ENCODE assay signal across 8 cellular contexts in genomic region chr11:6418958-6419611, GRCh38. TPM values are rescaled to one million over a fixed set of nuclear protein-coding genes. Genes with fewer than 3 reads are reported as not detected.
DNase-seq lines count a peak whose midpoint lies in the region; ATAC-seq, FAIRE-seq and TF ChIP-seq lines count a peak whose summit lies in the region.

Gene APBB1 (minus strand): TSS chr11:6419094. CDS start chr11:6411347, 7,747 bp downstream.

- peak within 1 kb of the TSS; percentile 86 for H3K9ac ChIP-seq in astrocyte (ENCODE audit: low read length)

- ATAC-seq in GM18909 (IDR thresholded peaks at IDR 0.05; ENCODE audit: poor library complexity, unreplicated experiment): peak; percentile 44

- H3K4me1 ChIP-seq in ACC112 (ENCODE audit: control insufficient read depth, insufficient read depth, low read length, unreplicated experiment): peaks cover 11% of the 10 kb centered on the region
- peaks cover 7% of the 10 kb centered on the region for H3K4me1 ChIP-seq in astrocyte (ENCODE audit: insufficient read depth, low read length)
- H3K4me1 ChIP-seq in vagina: peaks cover 43% of the 10 kb centered on the region

- H3K4me1 Mint-ChIP-seq in astrocyte (ENCODE audit: low read depth, unreplicated experiment): peaks cover 2% of the 10 kb centered on the region

- H3K36me3 Mint-ChIP-seq in astrocyte (ENCODE audit: low read depth, unreplicated experiment): no peaks in the 10 kb centered on the region

- peak within 1 kb of the TSS; percentile 84 for H3K4me3 Mint-ChIP-seq in astrocyte (ENCODE audit: unreplicated experiment)

- H3K27me3 ChIP-seq in ACC112 (ENCODE audit: insufficient read depth, low read length) (peaks cover 21% of the 10 kb centered on the region), astrocyte (ENCODE audit: insufficient read depth, low read length) (peaks cover 5% of the 10 kb centered on the region), vagina (no peaks in the 10 kb centered on the region)

- peaks cover 34% of the 10 kb centered on the region for H4K20me1 ChIP-seq in astrocyte (ENCODE audit: insufficient read depth, low read length)

- H3K4me2 ChIP-seq in astrocyte (ENCODE audit: low read length): peak within 1 kb of the TSS; percentile 95

- peak; percentile 69 for DNase-seq in HuH-7.5 (ENCODE audit: low spot score)
- peak; percentile 54 to 87 (median 62) for DNase-seq in T-helper 2 cell
- DNase-seq in astrocyte (ENCODE audit: low read depth): peak; percentile 28
- DNase-seq in hepatic stellate cell (ENCODE audit: low spot score): peak; percentile 80
- peak; percentile 83 for DNase-seq in putamen (ENCODE audit: low spot score)
- DNase-seq in vagina (ENCODE audit: extremely low spot score in 2 of 2): no peak

- H3K27ac ChIP-seq in ACC112 (ENCODE audit: low read depth, low read length) (no peak within 1 kb of the TSS), astrocyte (ENCODE audit: low read depth, low read length) (peak within 1 kb of the TSS; percentile 24), vagina (peak within 1 kb of the TSS; percentile 88)

- peak within 1 kb of the TSS; percentile 93 for H3K4me3 ChIP-seq in ACC112 (ENCODE audit: low read depth, low read length)
- peak within 1 kb of the TSS; percentile 78 for H3K4me3 ChIP-seq in astrocyte (ENCODE audit: insufficient read depth, low read depth, low read length)
- H3K4me3 ChIP-seq in vagina: peak within 1 kb of the TSS; percentile 96 to 99

- no peaks in the 10 kb centered on the region for H3K9me3 Mint-ChIP-seq in astrocyte (ENCODE audit: unreplicated experiment)

- H3K27me3 Mint-ChIP-seq in astrocyte (ENCODE audit: low read depth, unreplicated experiment): peaks cover 8% of the 10 kb centered on the region

- H2AFZ ChIP-seq in ACC112 (ENCODE audit: low read length, unreplicated experiment): peak within 1 kb of the TSS; percentile 95
- H2AFZ ChIP-seq in astrocyte (ENCODE audit: low read depth, low read length): peak within 1 kb of the TSS; percentile 90

- H3K27ac Mint-ChIP-seq in astrocyte (ENCODE audit: unreplicated experiment): peak within 1 kb of the TSS; percentile 11

- peak in 1 of 2 donors; percentile 14 for TF ChIP-seq POLR2A in vagina (IDR thresholded peaks at IDR 0.05)

- H3K79me2 ChIP-seq in ACC112 (ENCODE audit: control insufficient read depth, insufficient read depth, low read length, unreplicated experiment): peaks cover 3% of the 10 kb centered on the region
- H3K79me2 ChIP-seq in astrocyte (ENCODE audit: insufficient read depth, low read length): peaks cover 24% of the 10 kb centered on the region

- H3K9me3 ChIP-seq in astrocyte (ENCODE audit: insufficient read depth, low read depth, low read length) (no peaks in the 10 kb centered on the region), vagina (no peaks in the 10 kb centered on the region)

- TF ChIP-seq CTCF in astrocyte (IDR thresholded peaks at IDR 0.05; ENCODE audit: insufficient read depth, low read depth, low read length): no peak
- no peak for TF ChIP-seq CTCF in vagina (IDR thresholded peaks at IDR 0.05)

- H3K36me3 ChIP-seq in ACC112 (ENCODE audit: insufficient read depth, low read length): no peaks in the 10 kb centered on the region
- no peaks in the 10 kb centered on the region for H3K36me3 ChIP-seq in astrocyte (ENCODE audit: insufficient read depth, low read length)
- H3K36me3 ChIP-seq in vagina: no peaks in the 10 kb centered on the region

- intact Hi-C loops in vagina (cut with DNase I): no loop called here

- FAIRE-seq in astrocyte (lab: Jason Lieb, UNC): no peak

RNA-seq across cellular contexts. Expression of gene APBB1, which starts in this region (rescaled TPM):
- total RNA-seq in astrocyte (35.5 and 36.3 TPM in 2 replicates), vagina (59.7 TPM)

Comparison
In these comparisons a context has a peak if more than half of its experiments do, and no peak if none do; other contexts are left out.
1. DNase-seq: peak in HuH-7.5 (single experiment), T-helper 2 cell (5 of 5), astrocyte (single experiment), hepatic stellate cell (single experiment) and putamen (single experiment); none in vagina (0 of 2).
2. Peak in every context shown above with its lines, with median percentiles within 50 percentile points of each other: H3K4me3 ChIP-seq.